ENCODE assay signal across 8 cellular contexts in genomic region chr12:9283346-9284095, GRCh38.
DNase-seq lines count a peak whose midpoint lies in the region; ATAC-seq, FAIRE-seq and TF ChIP-seq lines count a peak whose summit lies in the region.
"Not testable (repeated sequence)": the region's sequence is repeated elsewhere in the genome, so short reads cannot be mapped to it uniquely, and the experiment has no call there.

No MANE protein-coding gene starts in this region.

- FAIRE-seq in pancreas (lab: Jason Lieb, UNC): not testable (repeated sequence)

- not testable (repeated sequence) for H3K4me1 ChIP-seq in adipocyte (ENCODE audit: control insufficient read depth, insufficient read depth, low read length); pancreas

- H3K36me3 ChIP-seq in adipocyte (ENCODE audit: control insufficient read depth, insufficient read depth, low read length, severe bottlenecking); pancreas: not testable (repeated sequence)

- peak; percentile 46 for DNase-seq in GM03348 (ENCODE audit: low spot score)
- peak; percentile 65 to 73 for DNase-seq in NCI-H1930 (lab: John Stamatoyannopoulos, UW)
- peak; percentile 52 to 93 (median 77) for DNase-seq in T-helper 2 cell
- peak; percentile 82 for DNase-seq in adipocyte (ENCODE audit: low read depth)
- peak; percentile 93 for DNase-seq in cardiac septum (ENCODE audit: low spot score)
- peak; percentile 55 to 93 (median 86) for DNase-seq in pancreas
- DNase-seq in substantia nigra (lab: John Stamatoyannopoulos, UW): peak in 47 of 49 donors; percentile 5 to 92 (median 65)

- intact Hi-C loops in cardiac septum (cut with DNase I): loop anchor here (10.0 kb wide), 1 partner anchor 169 kb away; the partner anchor contains the start of gene A2M
- intact Hi-C loops in pancreas (cut with DNase I): not testable (repeated sequence)

- 0% methylated on average over 36 of the region's 42 CpGs for WGBS in pancreas, 2 donors

- not testable (repeated sequence) for TF ChIP-seq CTCF in pancreas (IDR thresholded peaks at IDR 0.05)

- H3K27ac ChIP-seq in pancreas: peak overlapping the region in 2 of 4 donors; percentile 61 to 78
- peak overlapping the region; percentile 79 for H3K27ac ChIP-seq in substantia nigra (ENCODE audit: low read depth, low read length, poor library complexity, severe bottlenecking)

- not testable (repeated sequence) for H3K9me3 ChIP-seq in adipocyte (ENCODE audit: control insufficient read depth, low read length); pancreas

- not testable (repeated sequence) for H3K27me3 ChIP-seq in adipocyte (replicated peaks; ENCODE audit: control insufficient read depth, insufficient read depth, low read length); pancreas

- H3K4me3 ChIP-seq in adipocyte (ENCODE audit: low read length) (peak overlapping the region; percentile 80), pancreas (peak overlapping the region in 2 of 4 donors; percentile 60 to 63)

- H3K9ac ChIP-seq in adipocyte (ENCODE audit: low read length): peak overlapping the region; percentile 70

- ATAC-seq in HG02759 (IDR thresholded peaks at IDR 0.05; ENCODE audit: unreplicated experiment): peak; percentile 57
- peak; percentile 80 to 99 (median 90) for ATAC-seq in pancreas
